8 cellular contexts compared by ENCODE assay signal in genomic region chr17:77096570-77097214, GRCh38.
DNase-seq lines count a peak whose midpoint lies in the region; FAIRE-seq and TF ChIP-seq lines count a peak whose summit lies in the region.

No MANE protein-coding gene starts in this region.

- peak; percentile 82 for FAIRE-seq in GM19239 (lab: Jason Lieb, UNC)

- TF ChIP-seq CTCF in WI38 (IDR thresholded peaks at IDR 0.05; ENCODE audit: low read depth, low read length) (peak; percentile 55; the same call in 1 of the 2 replicates), foreskin fibroblast (IDR thresholded peaks at IDR 0.05; ENCODE audit: low read depth, low read length) (peak; percentile 65)

- H3K4me3 ChIP-seq in WI38 (ENCODE audit: low read depth, low read length) = no peak overlapping the region
- H3K4me3 ChIP-seq in foreskin fibroblast (ENCODE audit: low read depth in 1 of 2, low read length in 2 of 2) = no peak overlapping the region

- DNase-seq in AML-193 (lab: John Stamatoyannopoulos, UW) (peak; percentile 63 to 66), GM19239 (ENCODE audit: insufficient read length, low spot score) (no peak), foreskin fibroblast (peak in 1 of 2 donors; percentile 66), pons (ENCODE audit: low spot score) (peak; percentile 91), NCI-H748 treated with DMSO at 0.1 percent for 48 hours (lab: John Stamatoyannopoulos, UW) (no peak)
- no peak for DNase-seq in activated CD4-positive, alpha-beta T cell treated with anti-CD3 and anti-CD28 coated beads for 1 hour
- no peak for DNase-seq in stimulated activated CD4-positive, alpha-beta T cell treated with anti-CD3 and anti-CD28 coated beads, Interleukin-2, amount 100 ng/mL, for 48 hours

Comparison
In these comparisons a context has a peak if more than half of its experiments do, and no peak if none do; other contexts are left out.
1. DNase-seq: peak in AML-193 (2 of 2) and pons (single experiment); none in GM19239 (single experiment), NCI-H748 treated with DMSO at 0.1 percent for 48 hours (single experiment), activated CD4-positive, alpha-beta T cell treated with anti-CD3 and anti-CD28 coated beads for 1 hour (single experiment) and stimulated activated CD4-positive, alpha-beta T cell treated with anti-CD3 and anti-CD28 coated beads, Interleukin-2, amount 100 ng/mL, for 48 hours (0 of 2).